20 cellular contexts compared by ENCODE assay signal in genomic region chr12:18446245-18446644, GRCh38.
A peak's percentile ranks its signal among the peaks of the same experiment; 100 is the strongest.
DNase-seq lines count a peak whose midpoint lies in the region; ATAC-seq, FAIRE-seq and TF ChIP-seq lines count a peak whose summit lies in the region.
"Had no signal": no experiment of that assay in that cellular context is flagged by ENCODE, and none has a peak within 500 bp of the region (broad histone marks: within the 10 kb centered on the region; RNA-seq: fewer than 3 reads in every experiment).

No MANE protein-coding gene starts in this region.

- peak; percentile 68 for DNase-seq in NCI-H146 (lab: John Stamatoyannopoulos, UW)
- DNase-seq in NCI-H146 treated with DMSO at 0.1 percent for 48 hours (lab: John Stamatoyannopoulos, UW; ENCODE audit: unreplicated experiment): no peak
- no peak for DNase-seq in bronchial epithelial cell (ENCODE audit: low read depth)
- no peak for DNase-seq in SIG-M5 (lab: John Stamatoyannopoulos, UW)
- no peak for DNase-seq in foreskin melanocyte
- DNase-seq: 8988T; activated naive CD8-positive, alpha-beta T cell treated with anti-CD3 and anti-CD28 coated beads, Interleukin-2, amount 50 U/mL, for 24 hours; gastrocnemius medialis; left colon; midbrain; NCI-H510A; stimulated activated CD4-positive, alpha-beta T cell treated with anti-CD3 and anti-CD28 coated beads, Interleukin-12 subunit alpha, Interleukin-12 subunit beta, amount 100 ng/mL, for 4 hours had no signal

- H3K27me3 Mint-ChIP-seq in stimulated activated memory B cell treated with anti-CD40 and anti-IgM and Interleukin-4, amounts not matched to agents 10 μg/mL and 1 μg/mL and 100 μg/mL, for 72 hours: no peaks in the 10 kb centered on the region
- H3K27me3 Mint-ChIP-seq: activated naive CD8-positive, alpha-beta T cell treated with anti-CD3 and anti-CD28 coated beads, Interleukin-2, amount 50 U/mL, for 24 hours; B cell; dendritic cell treated with granulocyte-macrophage colony-stimulating factor and Interleukin-4, amounts not matched to agents 40 ng/mL and 50 ng/mL, for 4 days had no signal

- no peaks in the 10 kb centered on the region for H3K36me3 Mint-ChIP-seq in stimulated activated memory B cell treated with anti-CD40 and anti-IgM and Interleukin-4, amounts not matched to agents 10 μg/mL and 1 μg/mL and 100 μg/mL, for 72 hours

- H3K9me3 Mint-ChIP-seq in stimulated activated memory B cell treated with anti-CD40 and anti-IgM and Interleukin-4, amounts not matched to agents 10 μg/mL and 1 μg/mL and 100 μg/mL, for 72 hours: peaks cover 11% of the 10 kb centered on the region

- peak; percentile 55 for FAIRE-seq in bronchial epithelial cell (lab: Jason Lieb, UNC)

- ATAC-seq in HG02798 (IDR thresholded peaks at IDR 0.05; ENCODE audit: poor library complexity, unreplicated experiment): peak; percentile 84
- ATAC-seq in stimulated activated memory B cell treated with anti-CD40 and anti-IgM and Interleukin-4, amounts not matched to agents 10 μg/mL and 1 μg/mL and 100 μg/mL, for 72 hours: peak; percentile 47
- ATAC-seq in HG02571 (IDR thresholded peaks at IDR 0.05; ENCODE audit: unreplicated experiment): no peak
- ATAC-seq: activated naive CD8-positive, alpha-beta T cell treated with anti-CD3 and anti-CD28 coated beads, Interleukin-2, amount 50 U/mL, for 24 hours; gastrocnemius medialis; left colon had no signal

- TF ChIP-seq CTCF in bronchial epithelial cell (IDR thresholded peaks at IDR 0.05; ENCODE audit: insufficient read depth, low read length, severe bottlenecking): no peak

- no peaks in the 10 kb centered on the region for H3K36me3 ChIP-seq in bronchial epithelial cell (ENCODE audit: control insufficient read depth, insufficient read depth, low read length)
- H3K36me3 ChIP-seq: gastrocnemius medialis, neutrophil had no signal

- no peak overlapping the region for H3K27ac Mint-ChIP-seq in stimulated activated memory B cell treated with anti-CD40 and anti-IgM and Interleukin-4, amounts not matched to agents 10 μg/mL and 1 μg/mL and 100 μg/mL, for 72 hours
- H3K27ac Mint-ChIP-seq: activated naive CD8-positive, alpha-beta T cell treated with anti-CD3 and anti-CD28 coated beads, Interleukin-2, amount 50 U/mL, for 24 hours; activated T-helper 2 cell treated with anti-CD3 and anti-CD28 coated beads, Interferon-gamma antibody, Interleukin-2, Interleukin-4, amounts not matched to agents 10 μg/mL and 5 μg/mL and 100 μg/mL, durations not matched to agents 14 hours and 24 hours and 36 hours; B cell; dendritic cell treated with granulocyte-macrophage colony-stimulating factor and Interleukin-4, amounts not matched to agents 40 ng/mL and 50 ng/mL, for 4 days had no signal

- H3K4me1 Mint-ChIP-seq in stimulated activated memory B cell treated with anti-CD40 and anti-IgM and Interleukin-4, amounts not matched to agents 10 μg/mL and 1 μg/mL and 100 μg/mL, for 72 hours: no peaks in the 10 kb centered on the region
- H3K4me1 Mint-ChIP-seq: activated naive CD8-positive, alpha-beta T cell treated with anti-CD3 and anti-CD28 coated beads, Interleukin-2, amount 50 U/mL, for 24 hours; B cell had no signal

- H3K27me3 ChIP-seq in bronchial epithelial cell (ENCODE audit: control insufficient read depth, insufficient read depth, low read length): no peaks in the 10 kb centered on the region
- H3K27me3 ChIP-seq: breast epithelium, gastrocnemius medialis, neutrophil had no signal

- H3K4me3 ChIP-seq in bronchial epithelial cell (ENCODE audit: low read depth, low read length): no peak overlapping the region
- H3K4me3 ChIP-seq: breast epithelium, gastrocnemius medialis had no signal

- no peak overlapping the region for H3K4me3 Mint-ChIP-seq in stimulated activated memory B cell treated with anti-CD40 and anti-IgM and Interleukin-4, amounts not matched to agents 10 μg/mL and 1 μg/mL and 100 μg/mL, for 72 hours
- H3K4me3 Mint-ChIP-seq: activated naive CD8-positive, alpha-beta T cell treated with anti-CD3 and anti-CD28 coated beads, Interleukin-2, amount 50 U/mL, for 24 hours; B cell; dendritic cell treated with granulocyte-macrophage colony-stimulating factor and Interleukin-4, amounts not matched to agents 40 ng/mL and 50 ng/mL, for 4 days had no signal
